Comparison of ENCODE assay signal across 10 cellular contexts in the genomic region with DNA sequence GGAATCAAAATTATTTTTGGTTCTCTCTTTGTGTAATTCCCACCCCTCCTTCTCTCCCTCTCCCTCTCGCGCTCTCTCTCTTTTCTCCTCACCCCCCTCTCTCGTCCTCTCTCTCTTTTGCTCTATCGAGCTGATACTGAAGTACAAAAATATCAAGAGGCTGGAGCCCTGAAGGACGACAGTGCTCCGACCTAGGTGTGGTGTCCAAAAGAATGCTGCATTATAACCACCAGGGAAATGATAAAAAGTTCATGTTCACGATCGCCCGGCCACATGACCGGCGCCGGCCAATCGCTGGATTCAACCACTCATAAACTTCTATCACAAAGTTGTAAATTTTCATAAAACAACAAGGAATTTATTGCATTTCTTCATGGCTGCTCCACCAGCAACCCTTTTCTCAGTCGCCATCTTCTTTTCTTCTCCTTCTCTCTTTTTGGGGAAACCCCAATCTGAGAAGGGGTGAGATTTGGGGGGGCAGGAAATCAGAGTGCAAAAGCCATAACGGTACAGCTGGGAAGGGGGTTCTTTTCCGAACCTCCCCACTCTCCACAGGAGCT. TPM values are rescaled to one million over a fixed set of nuclear protein-coding genes. Genes with fewer than 3 reads are reported as not detected.
DNase-seq lines count a peak whose midpoint lies in the region; ATAC-seq, FAIRE-seq and TF ChIP-seq lines count a peak whose summit lies in the region.
"Had no signal": no experiment of that assay in that cellular context is flagged by ENCODE, and none has a peak within 500 bp of the region (broad histone marks: within the 10 kb centered on the region; RNA-seq: fewer than 3 reads in every experiment).

Gene HOXB6, minus strand, starts transcription at position 217 of the 560 bp plus-strand sequence. CDS start 6,836 bp downstream, outside the sequence.

- H3K4me3 ChIP-seq in AG10803 (ENCODE audit: low read length): peak within 1 kb of the TSS; percentile 89
- peak within 1 kb of the TSS; percentile 54 for H3K4me3 ChIP-seq in LNCaP clone FGC (ENCODE audit: low read depth, low read length)

- H3K4me3 Mint-ChIP-seq in central memory CD8-positive, alpha-beta T cell: peak within 1 kb of the TSS; percentile 34
- peak within 1 kb of the TSS; percentile 81 for H3K4me3 Mint-ChIP-seq in neural crest cell
- H3K4me3 Mint-ChIP-seq: dendritic cell treated with granulocyte-macrophage colony-stimulating factor and Interleukin-4, amounts not matched to agents 40 ng/mL and 50 ng/mL, for 4 days had no signal

- DNase-seq in AG10803 (ENCODE audit: low read depth) (peak; percentile 78), LNCaP clone FGC (ENCODE audit: low read depth) (no peak), neural crest cell (ENCODE audit: low read depth, low spot score) (no peak), DMS 273 (lab: John Stamatoyannopoulos, UW; ENCODE audit: unreplicated experiment) (no peak), frontal cortex (ENCODE audit: low spot score in 2 of 2) (no peak), HPDE6-E6E7 (ENCODE audit: extremely low spot score) (no peak)
- no peak for DNase-seq in central memory CD8-positive, alpha-beta T cell (ENCODE audit: low spot score in 2 of 2)
- DNase-seq: left lung had no signal

- H3K4me1 Mint-ChIP-seq in central memory CD8-positive, alpha-beta T cell: peaks cover 15% of the 10 kb centered on the region
- H3K4me1 Mint-ChIP-seq in neural crest cell: peaks cover 12% of the 10 kb centered on the region

- H3K9me3 Mint-ChIP-seq in central memory CD8-positive, alpha-beta T cell: no peaks in the 10 kb centered on the region
- no peaks in the 10 kb centered on the region for H3K9me3 Mint-ChIP-seq in neural crest cell
- H3K9me3 Mint-ChIP-seq: dendritic cell treated with granulocyte-macrophage colony-stimulating factor and Interleukin-4, amounts not matched to agents 40 ng/mL and 50 ng/mL, for 4 days had no signal

- peaks cover 94% of the 10 kb centered on the region for H3K27me3 Mint-ChIP-seq in central memory CD8-positive, alpha-beta T cell
- H3K27me3 Mint-ChIP-seq in neural crest cell (ENCODE audit: low read depth): peaks cover 100% of the 10 kb centered on the region

- ATAC-seq in central memory CD8-positive, alpha-beta T cell (replicated peaks; ENCODE audit: extremely low read depth, poor library complexity, severe bottlenecking): no peak
- no peak for ATAC-seq in HG02970 (IDR thresholded peaks at IDR 0.05; ENCODE audit: low FRiP score, unreplicated experiment)
- ATAC-seq: left lung had no signal

- FAIRE-seq in frontal cortex (lab: Jason Lieb, UNC): no peak

- TF ChIP-seq CTCF in AG10803 (conservative IDR thresholded peaks at IDR 0.05; ENCODE audit: low read length) (0 out of 2 replicates have a peak, but pooled peaks have one; percentile 9), LNCaP clone FGC (IDR thresholded peaks at IDR 0.05; ENCODE audit: control insufficient read depth, extremely low read depth, insufficient read depth) (no peak), neural crest cell (conservative IDR thresholded peaks at IDR 0.05) (no peak)

- H3K36me3 Mint-ChIP-seq in central memory CD8-positive, alpha-beta T cell (ENCODE audit: insufficient read depth): peaks cover 5% of the 10 kb centered on the region
- peaks cover 10% of the 10 kb centered on the region for H3K36me3 Mint-ChIP-seq in neural crest cell (ENCODE audit: low read depth)

- H3K27ac Mint-ChIP-seq in central memory CD8-positive, alpha-beta T cell (ENCODE audit: low read depth): no peak within 1 kb of the TSS
- H3K27ac Mint-ChIP-seq in neural crest cell (ENCODE audit: unreplicated experiment): peak within 1 kb of the TSS; percentile 88
- H3K27ac Mint-ChIP-seq: dendritic cell treated with granulocyte-macrophage colony-stimulating factor and Interleukin-4, amounts not matched to agents 40 ng/mL and 50 ng/mL, for 4 days had no signal

RNA-seq across cellular contexts. Expression of gene HOXB6, which starts in this region (rescaled TPM):
- total RNA-seq in neural crest cell: 9.6 and 11.5 TPM in 2 replicates
- not detected for total RNA-seq in frontal cortex

Comparison
In these comparisons a context has a peak if more than half of its experiments do, and no peak if none do; other contexts are left out.
1. RNA of gene HOXB6 (total RNA-seq): 9.6 to 11.5 TPM in neural crest cell; not detected in frontal cortex (single experiment); every median in the first group is over 10 times any median in the second.